In genomic region chr17:75864448-75864871, GRCh38 we compare ENCODE assay signal across 8 cellular contexts. TPM values are rescaled to one million over a fixed set of nuclear protein-coding genes. Genes with fewer than 3 reads are reported as not detected.
A peak's percentile ranks its signal among the peaks of the same experiment; 100 is the strongest.
DNase-seq lines count a peak whose midpoint lies in the region; ATAC-seq lines count a peak whose summit lies in the region.

No MANE protein-coding gene starts in this region.

- H3K4me1 Mint-ChIP-seq in central memory CD8-positive, alpha-beta T cell: peaks cover 23% of the 10 kb centered on the region
- H3K4me1 Mint-ChIP-seq in naive B cell: peaks cover 13 to 31% (median 22%) of the 10 kb centered on the region in 3 donors

- H3K4me3 Mint-ChIP-seq in central memory CD8-positive, alpha-beta T cell: peak overlapping the region; percentile 66
- peak overlapping the region in 7 of 8 donors; percentile 15 to 83 (median 55) for H3K4me3 Mint-ChIP-seq in naive B cell

- no peaks in the 10 kb centered on the region for H3K9me3 Mint-ChIP-seq in central memory CD8-positive, alpha-beta T cell
- H3K9me3 Mint-ChIP-seq in naive B cell: no peaks in the 10 kb centered on the region

- H3K27ac Mint-ChIP-seq in central memory CD8-positive, alpha-beta T cell (ENCODE audit: low read depth): peak overlapping the region; percentile 83
- peak overlapping the region; percentile 87 to 97 (median 95) for H3K27ac Mint-ChIP-seq in naive B cell

- ATAC-seq in HG02571 (IDR thresholded peaks at IDR 0.05; ENCODE audit: unreplicated experiment) (peak; percentile 71), naive B cell (ENCODE audit: low read depth in 2 of 2) (peak; percentile 90 to 92)
- peak; percentile 74 for ATAC-seq in central memory CD8-positive, alpha-beta T cell (replicated peaks; ENCODE audit: extremely low read depth, poor library complexity, severe bottlenecking)

- H3K36me3 Mint-ChIP-seq in central memory CD8-positive, alpha-beta T cell (ENCODE audit: insufficient read depth): peaks cover 2% of the 10 kb centered on the region
- H3K36me3 Mint-ChIP-seq in naive B cell: no peaks in the 10 kb centered on the region

- no peaks in the 10 kb centered on the region for H3K27me3 Mint-ChIP-seq in central memory CD8-positive, alpha-beta T cell
- H3K27me3 Mint-ChIP-seq in naive B cell: no peaks in the 10 kb centered on the region

- peak; percentile 38 for DNase-seq in activated naive CD4-positive, alpha-beta T cell treated with Interleukin-2 at 50 U/mL for 16 hours
- no peak for DNase-seq in activated naive CD4-positive, alpha-beta T cell (lab: John Stamatoyannopoulos, UW)
- DNase-seq in NCI-H2171 treated with DMSO at 0.1 percent for 48 hours (lab: John Stamatoyannopoulos, UW) (peak; percentile 55), naive B cell (peak; percentile 70), NCI-H2029 (lab: John Stamatoyannopoulos, UW) (no peak), NCI-H226 (no peak)
- peak in 1 of 2 donors; percentile 54 for DNase-seq in central memory CD8-positive, alpha-beta T cell (ENCODE audit: low spot score in 2 of 2)

RNA-seq across cellular contexts. Expression of gene WBP2, which starts 9.3 kb away (rescaled TPM):
- 100 to 1,000 TPM in 2 of 6 donors, 10 to 100 TPM in 4; 73.4 to 134 (median 87.6) TPM for polyA plus RNA-seq in naive B cell (ENCODE audit: low read depth in 6 of 6)

RNA-seq across cellular contexts. Expression of gene TRIM47, which starts 13.9 kb away (rescaled TPM):
- polyA plus RNA-seq in naive B cell (ENCODE audit: low read depth in 6 of 6): 1 to 10 TPM in 3 of 6 donors, under 1 TPM in 2, not detected in 1; 0.97 to 2.2 (median 1.7) TPM

RNA-seq across cellular contexts. Expression of gene UNC13D, which starts 20.3 kb away (rescaled TPM):
- polyA plus RNA-seq in naive B cell (ENCODE audit: low read depth in 6 of 6): 10 to 100 TPM; 11.5 to 31.5 (median 20.5) TPM

RNA-seq across cellular contexts. Expression of gene TRIM65, which starts 32.3 kb away (rescaled TPM):
- polyA plus RNA-seq in naive B cell (ENCODE audit: low read depth in 6 of 6): 10 to 100 TPM; 15.4 to 33.0 (median 23.4) TPM

RNA-seq across cellular contexts. Expression of gene MRPL38, which starts 40.2 kb away (rescaled TPM):
- polyA plus RNA-seq in naive B cell (ENCODE audit: low read depth in 6 of 6): 10 to 100 TPM; 47.3 to 68.8 (median 59.7) TPM

Comparison
In these comparisons a context has a peak if more than half of its experiments do, and no peak if none do; other contexts are left out.
1. DNase-seq: peak in activated naive CD4-positive, alpha-beta T cell treated with Interleukin-2 at 50 U/mL for 16 hours (single experiment), NCI-H2171 treated with DMSO at 0.1 percent for 48 hours (single experiment) and naive B cell (single experiment); none in activated naive CD4-positive, alpha-beta T cell (0 of 4), NCI-H2029 (single experiment) and NCI-H226 (single experiment).
2. Peak in every context shown above with its lines, with median percentiles within 50 percentile points of each other: ATAC-seq.